In genomic region chr4:87188063-87188462, GRCh38 we compare ENCODE assay signal across 24 cellular contexts. TPM values are rescaled to one million over a fixed set of nuclear protein-coding genes. Genes with fewer than 3 reads are reported as not detected.
A peak's percentile ranks its signal among the peaks of the same experiment; 100 is the strongest.
DNase-seq lines count a peak whose midpoint lies in the region; ATAC-seq and TF ChIP-seq lines count a peak whose summit lies in the region.
"Had no signal": no experiment of that assay in that cellular context is flagged by ENCODE, and none has a peak within 500 bp of the region (broad histone marks: within the 10 kb centered on the region; RNA-seq: fewer than 3 reads in every experiment).

No MANE protein-coding gene starts in this region.

- no peaks in the 10 kb centered on the region for H3K27me3 Mint-ChIP-seq in MCF 10A (ENCODE audit: insufficient read depth, unreplicated experiment)
- H3K27me3 Mint-ChIP-seq: dendritic cell treated with granulocyte-macrophage colony-stimulating factor and Interleukin-4, amounts not matched to agents 40 ng/mL and 50 ng/mL, for 4 days; stimulated activated naive CD8-positive, alpha-beta T cell treated with anti-CD3 and anti-CD28 coated beads, Interleukin-15, Interleukin-2, amounts not matched to agents 100 ng/mL and 50 ng/mL, for 24 hours had no signal

- peak; percentile 18 for DNase-seq in MCF 10A (ENCODE audit: unreplicated experiment)
- no peak for DNase-seq in breast epithelium (ENCODE audit: low spot score in 2 of 2)
- peak; percentile 58 for DNase-seq in PC-3
- peak; percentile 70 for DNase-seq in fibroblast of peridontal ligament (ENCODE audit: extremely low read depth)
- peak; percentile 13 for DNase-seq in smooth muscle cell of the brain vasculature (ENCODE audit: low read depth, low spot score)
- DNase-seq in stimulated activated CD4-positive, alpha-beta T cell treated with anti-CD3 and anti-CD28 coated beads, Interleukin-1b, Interleukin-23, amount 100 ng/mL, for 48 hours, result no peak
- no peak for DNase-seq in T-helper 2 cell
- DNase-seq: activated CD4-positive, CD25-positive, alpha-beta regulatory T cell; activated effector memory CD4-positive, alpha-beta T cell treated with Interleukin-2 at 50 U/mL for 16 hours; AML-193; anterior cingulate cortex; Caco-2; KBM-7; left ventricle myocardium inferior; NCI-H1436 treated with DMSO at 0.1 percent for 48 hours; NCI-H524; ovary; stimulated activated CD4-positive, alpha-beta T cell treated with anti-CD3 and anti-CD28 coated beads, Interleukin-12 subunit alpha, Interleukin-12 subunit beta, amount 100 ng/mL, for 4 hours had no signal

- POLR2A ChIA-PET in MCF 10A (lab: Yijun Ruan, JAX) (no interaction called here), PC-3 (lab: Charles Lee; ENCODE audit: unreplicated experiment) (no interaction called here)

- TF ChIP-seq CTCF in MCF 10A (IDR thresholded peaks at IDR 0.05; ENCODE audit: unreplicated experiment) (no peak), breast epithelium (IDR thresholded peaks at IDR 0.05) (no peak), PC-3 (conservative IDR thresholded peaks at IDR 0.05; ENCODE audit: low read depth, low read length) (no peak)

- H4K20me1 ChIP-seq in PC-3 (ENCODE audit: low read length), result no peaks in the 10 kb centered on the region

- H3K9ac ChIP-seq in PC-3 (ENCODE audit: low read length), result no peak overlapping the region

- H3K9me3 ChIP-seq in breast epithelium (no peaks in the 10 kb centered on the region), PC-3 (ENCODE audit: low read length) (no peaks in the 10 kb centered on the region)
- H3K9me3 ChIP-seq: Caco-2, esophagus muscularis mucosa, left ventricle myocardium inferior, ovary, vagina had no signal

- H3K4me2 ChIP-seq in PC-3 (ENCODE audit: low read length), result 0 out of 2 replicates have a peak overlapping the region, but pooled peaks have one; percentile 52

- H3K27ac ChIP-seq in breast epithelium, result no peak overlapping the region
- no peak overlapping the region for H3K27ac ChIP-seq in PC-3 (ENCODE audit: low read length)
- H3K27ac ChIP-seq: esophagus muscularis mucosa, left ventricle myocardium inferior, ovary, vagina had no signal

- H3K4me3 Mint-ChIP-seq in MCF 10A (ENCODE audit: unreplicated experiment), result no peak overlapping the region
- H3K4me3 Mint-ChIP-seq: dendritic cell treated with granulocyte-macrophage colony-stimulating factor and Interleukin-4, amounts not matched to agents 40 ng/mL and 50 ng/mL, for 4 days; stimulated activated naive CD8-positive, alpha-beta T cell treated with anti-CD3 and anti-CD28 coated beads, Interleukin-15, Interleukin-2, amounts not matched to agents 100 ng/mL and 50 ng/mL, for 24 hours; T-helper 1 cell treated with Interleukin-12 subunit alpha and Interleukin-12 subunit beta and Interleukin-4 antibody, amounts not matched to agents 30 μg/mL and 1 μg/mL, for 36 hours had no signal

- intact Hi-C loops in MCF 10A (cut with micrococcal nuclease) (no loop called here), breast epithelium (cut with DNase I; ENCODE audit: low total_unique reads) (no loop called here), PC-3 (cut with micrococcal nuclease) (no loop called here)

- no peaks in the 10 kb centered on the region for H3K36me3 Mint-ChIP-seq in MCF 10A (ENCODE audit: insufficient read depth, unreplicated experiment)

- H3K36me3 ChIP-seq in breast epithelium (no peaks in the 10 kb centered on the region), PC-3 (ENCODE audit: low read depth, low read length) (no peaks in the 10 kb centered on the region)
- H3K36me3 ChIP-seq: esophagus muscularis mucosa, left ventricle myocardium inferior, ovary, vagina had no signal

- no TSS peak for BruUV-seq in MCF 10A (replicated peaks; lab: Mats Ljungman, UMichigan)
- BruUV-seq in PC-3 (replicated peaks; lab: Mats Ljungman, UMichigan), result no TSS peak

- no peaks in the 10 kb centered on the region for H3F3A ChIP-seq in PC-3 (ENCODE audit: low read length, unreplicated experiment)

- H3K27me3 ChIP-seq in breast epithelium (no peaks in the 10 kb centered on the region), PC-3 (ENCODE audit: low read length) (no peaks in the 10 kb centered on the region)
- H3K27me3 ChIP-seq: esophagus muscularis mucosa, ovary, vagina had no signal

- ATAC-seq in PC-3 (peak; percentile 72), HG02885 (IDR thresholded peaks at IDR 0.05; ENCODE audit: poor library complexity, unreplicated experiment) (no peak)

- H3K4me1 Mint-ChIP-seq in MCF 10A (ENCODE audit: insufficient read depth, unreplicated experiment), result no peaks in the 10 kb centered on the region

- H3K4me1 ChIP-seq in breast epithelium (no peaks in the 10 kb centered on the region), PC-3 (ENCODE audit: insufficient read depth, low read length) (peaks cover 16% of the 10 kb centered on the region)
- H3K4me1 ChIP-seq: Caco-2, esophagus muscularis mucosa, left ventricle myocardium inferior, vagina had no signal

- no peak overlapping the region for H2AFZ ChIP-seq in PC-3 (ENCODE audit: low read length)

- no peaks in the 10 kb centered on the region for H3K9me3 Mint-ChIP-seq in MCF 10A (ENCODE audit: unreplicated experiment)
- H3K9me3 Mint-ChIP-seq: dendritic cell treated with granulocyte-macrophage colony-stimulating factor and Interleukin-4, amounts not matched to agents 40 ng/mL and 50 ng/mL, for 4 days; stimulated activated naive CD8-positive, alpha-beta T cell treated with anti-CD3 and anti-CD28 coated beads, Interleukin-15, Interleukin-2, amounts not matched to agents 100 ng/mL and 50 ng/mL, for 24 hours; T-helper 1 cell treated with Interleukin-12 subunit alpha and Interleukin-12 subunit beta and Interleukin-4 antibody, amounts not matched to agents 30 μg/mL and 1 μg/mL, for 36 hours had no signal

- no peak for TF ChIP-seq POLR2A in breast epithelium (IDR thresholded peaks at IDR 0.05)

- H3K9me2 ChIP-seq in PC-3 (replicated peaks; ENCODE audit: low read length), result no peaks in the 10 kb centered on the region

- H3K27ac Mint-ChIP-seq in MCF 10A (ENCODE audit: low read depth, unreplicated experiment), result no peak overlapping the region
- H3K27ac Mint-ChIP-seq: dendritic cell treated with granulocyte-macrophage colony-stimulating factor and Interleukin-4, amounts not matched to agents 40 ng/mL and 50 ng/mL, for 4 days; stimulated activated naive CD8-positive, alpha-beta T cell treated with anti-CD3 and anti-CD28 coated beads, Interleukin-15, Interleukin-2, amounts not matched to agents 100 ng/mL and 50 ng/mL, for 24 hours; T-helper 1 cell treated with Interleukin-12 subunit alpha and Interleukin-12 subunit beta and Interleukin-4 antibody, amounts not matched to agents 30 μg/mL and 1 μg/mL, for 36 hours had no signal

- H3K79me2 ChIP-seq in PC-3 (ENCODE audit: low read length), result no peaks in the 10 kb centered on the region

- no peak overlapping the region for H3K4me3 ChIP-seq in breast epithelium
- H3K4me3 ChIP-seq in PC-3 (ENCODE audit: low read length), result no peak overlapping the region
- H3K4me3 ChIP-seq: esophagus muscularis mucosa, left ventricle myocardium inferior, ovary, vagina had no signal

- CTCF ChIA-PET in MCF 10A (lab: Yijun Ruan, JAX) (interaction anchor here (0.9 to 3.7 kb wide), 3 partner anchors 32 to 38 kb away, joined by 3 to 11 read pairs (median 5); no protein-coding TSS in a partner anchor), PC-3 (lab: Charles Lee) (no interaction called here)

RNA-seq across cellular contexts. Expression of gene KLHL8, which starts 32.4 kb away (rescaled TPM):
- total RNA-seq in MCF 10A (2022) (12.9 and 14.9 TPM in 2 replicates), breast epithelium (10 to 100 TPM; 14.2 to 15.7 (median 14.6) TPM), PC-3 (2014; rRNA removed) (5.6 and 12.7 TPM in 2 replicates)

Comparison
In these comparisons a context has a peak if more than half of its experiments do, and no peak if none do; other contexts are left out.
1. DNase-seq: peak in MCF 10A (single experiment), PC-3 (single experiment), fibroblast of peridontal ligament (single experiment) and smooth muscle cell of the brain vasculature (single experiment); none in breast epithelium (0 of 2), stimulated activated CD4-positive, alpha-beta T cell treated with anti-CD3 and anti-CD28 coated beads, Interleukin-1b, Interleukin-23, amount 100 ng/mL, for 48 hours (single experiment) and T-helper 2 cell (0 of 5).